In the genomic region with DNA sequence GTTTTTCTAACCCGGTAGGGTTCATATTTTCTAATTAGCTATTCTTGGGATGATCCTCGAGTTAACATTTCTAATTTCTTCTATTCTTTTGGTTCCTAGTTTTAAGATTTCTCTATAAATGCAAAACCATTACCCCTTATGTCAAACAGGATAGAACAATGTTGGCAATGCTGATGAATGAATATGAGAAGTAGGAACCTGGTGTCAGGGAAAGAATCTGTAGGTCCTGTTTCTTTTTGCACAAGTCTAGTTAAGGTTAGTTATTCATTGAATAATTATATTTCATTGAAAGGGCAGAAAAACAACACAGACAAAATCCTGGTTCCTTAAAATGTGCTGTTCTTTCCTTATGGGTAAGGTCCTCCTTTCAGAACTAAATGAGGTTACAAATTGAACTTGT, we compare ENCODE assay signal across 32 cellular contexts.
"Had no signal": no experiment of that assay in that cellular context is flagged by ENCODE, and none has a peak within 500 bp of the region (broad histone marks: within the 10 kb centered on the region; RNA-seq: fewer than 3 reads in every experiment).

No MANE protein-coding gene starts in this region.

- ATAC-seq: activated CD8-positive, alpha-beta memory T cell treated with anti-CD3 and anti-CD28 coated beads, Interleukin-2, amount 10 ng/mL, durations not matched to agents 7 days and 5 days; activated CD8-positive, alpha-beta T cell treated with anti-CD3 and anti-CD28 coated beads for 36 hours; effector memory CD8-positive, alpha-beta T cell; gastroesophageal sphincter; left lobe of liver; lower lobe of right lung; naive thymus-derived CD4-positive, alpha-beta T cell; psoas muscle; right cardiac atrium; T-cell had no signal

- H3K4me3 Mint-ChIP-seq: activated CD4-positive, alpha-beta T cell treated with anti-CD3 and anti-CD28 coated beads, Interleukin-2, amount 10 ng/mL, durations not matched to agents 7 days and 5 days; activated CD8-positive, alpha-beta memory T cell treated with anti-CD3 and anti-CD28 coated beads, Interleukin-2, amount 10 ng/mL, durations not matched to agents 7 days and 5 days; activated CD8-positive, alpha-beta T cell treated with anti-CD3 and anti-CD28 coated beads for 36 hours; activated T-helper 1 cell treated with anti-CD3 and anti-CD28 coated beads, Interleukin-12 subunit alpha, Interleukin-12 subunit beta, Interleukin-2, Interleukin-4 antibody, amounts not matched to agents 30 ng/mL and 10 ng/mL and 1 ng/mL, durations not matched to agents 14 hours and 24 hours and 36 hours; effector memory CD8-positive, alpha-beta T cell; naive thymus-derived CD4-positive, alpha-beta T cell; T-cell; T-helper 2 cell treated with Interferon-gamma antibody and Interleukin-4, amounts not matched to agents 5 μg/mL and 100 μg/mL, for 36 hours had no signal

- H3K4me1 Mint-ChIP-seq: activated CD4-positive, alpha-beta T cell treated with anti-CD3 and anti-CD28 coated beads, Interleukin-2, amount 10 ng/mL, durations not matched to agents 7 days and 5 days; activated CD8-positive, alpha-beta memory T cell treated with anti-CD3 and anti-CD28 coated beads, Interleukin-2, amount 10 ng/mL, durations not matched to agents 7 days and 5 days; naive thymus-derived CD4-positive, alpha-beta T cell; T-cell had no signal

- H3K27me3 Mint-ChIP-seq: activated CD4-positive, alpha-beta T cell treated with anti-CD3 and anti-CD28 coated beads, Interleukin-2, amount 10 ng/mL, durations not matched to agents 7 days and 5 days; activated CD8-positive, alpha-beta memory T cell treated with anti-CD3 and anti-CD28 coated beads, Interleukin-2, amount 10 ng/mL, durations not matched to agents 7 days and 5 days; activated CD8-positive, alpha-beta T cell treated with anti-CD3 and anti-CD28 coated beads for 36 hours; effector memory CD8-positive, alpha-beta T cell; naive thymus-derived CD4-positive, alpha-beta T cell; T-cell had no signal

- H3K27me3 ChIP-seq: brain microvascular endothelial cell, gastroesophageal sphincter, neutrophil, ovary, stomach, suprapubic skin, transverse colon, uterus had no signal

- H3K4me1 ChIP-seq: gastroesophageal sphincter, lower lobe of right lung, psoas muscle, stomach, suprapubic skin, transverse colon, uterus had no signal

- H3K9me3 Mint-ChIP-seq: activated CD4-positive, alpha-beta T cell treated with anti-CD3 and anti-CD28 coated beads, Interleukin-2, amount 10 ng/mL, durations not matched to agents 7 days and 5 days; activated T-helper 1 cell treated with anti-CD3 and anti-CD28 coated beads, Interleukin-12 subunit alpha, Interleukin-12 subunit beta, Interleukin-2, Interleukin-4 antibody, amounts not matched to agents 30 ng/mL and 10 ng/mL and 1 ng/mL, durations not matched to agents 14 hours and 24 hours and 36 hours had no signal

- H3K4me3 ChIP-seq: gastroesophageal sphincter, lower lobe of right lung, ovary, psoas muscle, stomach, suprapubic skin, transverse colon, uterus had no signal

- H3K36me3 Mint-ChIP-seq: activated CD8-positive, alpha-beta memory T cell treated with anti-CD3 and anti-CD28 coated beads, Interleukin-2, amount 10 ng/mL, durations not matched to agents 7 days and 5 days; naive thymus-derived CD4-positive, alpha-beta T cell; T-cell had no signal

- H3K27ac Mint-ChIP-seq: activated CD4-positive, alpha-beta T cell treated with anti-CD3 and anti-CD28 coated beads, Interleukin-2, amount 10 ng/mL, durations not matched to agents 7 days and 5 days; activated CD8-positive, alpha-beta memory T cell treated with anti-CD3 and anti-CD28 coated beads, Interleukin-2, amount 10 ng/mL, durations not matched to agents 7 days and 5 days; activated CD8-positive, alpha-beta T cell treated with anti-CD3 and anti-CD28 coated beads for 36 hours; activated T-helper 1 cell treated with anti-CD3 and anti-CD28 coated beads, Interleukin-12 subunit alpha, Interleukin-12 subunit beta, Interleukin-2, Interleukin-4 antibody, amounts not matched to agents 30 ng/mL and 10 ng/mL and 1 ng/mL, durations not matched to agents 14 hours and 24 hours and 36 hours; effector memory CD8-positive, alpha-beta T cell; naive thymus-derived CD4-positive, alpha-beta T cell; T-cell; T-helper 2 cell treated with Interferon-gamma antibody and Interleukin-4, amounts not matched to agents 5 μg/mL and 100 μg/mL, for 36 hours had no signal

- H3K9me3 ChIP-seq: gastroesophageal sphincter, lower lobe of right lung, neutrophil, ovary, psoas muscle, stomach, suprapubic skin, transverse colon, uterus had no signal

- H3K27ac ChIP-seq: brain microvascular endothelial cell, gastroesophageal sphincter, lower lobe of right lung, neutrophil, ovary, psoas muscle, stomach, suprapubic skin, transverse colon, uterus, VCaP had no signal

- H3K36me3 ChIP-seq: brain microvascular endothelial cell, gastroesophageal sphincter, lower lobe of right lung, neutrophil, ovary, stomach, suprapubic skin, transverse colon, uterus had no signal

- DNase-seq: activated CD4-positive, alpha-beta T cell treated with anti-CD3 and anti-CD28 coated beads, Interleukin-2, amount 10 ng/mL, durations not matched to agents 7 days and 5 days; activated CD4-positive, CD25-positive, alpha-beta regulatory T cell treated with anti-CD3 and anti-CD28 coated beads, Interleukin-2, amount 50 U/mL, for 72 hours; activated CD8-positive, alpha-beta memory T cell treated with anti-CD3 and anti-CD28 coated beads, Interleukin-2, amount 10 ng/mL, durations not matched to agents 7 days and 5 days; activated CD8-positive, alpha-beta T cell treated with anti-CD3 and anti-CD28 coated beads for 36 hours; activated gamma-delta T cell; activated naive CD4-positive, alpha-beta T cell treated with anti-CD3 and anti-CD28 coated beads, Interleukin-2, amount 50 U/mL, for 16 hours; activated T-cell treated with anti-CD3 and anti-CD28 coated beads for 4 hours; anterior cingulate cortex; brain microvascular endothelial cell; central memory CD4-positive, alpha-beta T cell; dermis blood vessel endothelial cell; effector memory CD8-positive, alpha-beta T cell; head of caudate nucleus; kidney; lower lobe of right lung; naive thymus-derived CD4-positive, alpha-beta T cell; ovary; psoas muscle; right cardiac atrium; stimulated activated CD4-positive, alpha-beta T cell treated with anti-CD3 and anti-CD28 coated beads, Interleukin-12 subunit alpha, Interleukin-12 subunit beta, amount 100 ng/mL, for 4 hours; stimulated activated CD4-positive, alpha-beta T cell treated with anti-CD3 and anti-CD28 coated beads, Interleukin-1b, Interleukin-23, amount 100 ng/mL, for 48 hours; stomach; T-cell; transverse colon; uterus had no signal
